16 cellular contexts compared by ENCODE assay signal in the genomic region with DNA sequence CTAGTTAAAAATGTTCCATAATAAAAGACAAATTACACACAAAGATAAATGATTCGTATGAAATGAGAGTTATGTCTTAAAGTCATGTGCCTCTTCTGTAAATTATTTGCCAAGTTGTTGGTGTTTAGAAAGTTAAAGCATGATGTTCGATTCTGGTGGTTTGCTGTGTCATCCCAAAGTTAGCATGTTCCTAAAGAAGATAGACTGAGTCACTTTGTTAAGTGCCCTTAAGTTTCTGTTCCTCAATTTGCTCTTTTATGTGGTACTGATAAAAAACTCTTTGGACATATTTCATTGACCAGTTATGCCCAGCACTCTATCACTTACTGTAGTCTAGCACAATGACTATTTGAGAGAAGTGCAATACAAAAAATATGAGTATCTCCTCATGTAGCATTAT.
A peak's percentile ranks its signal among the peaks of the same experiment; 100 is the strongest.
DNase-seq lines count a peak whose midpoint lies in the region; ATAC-seq, FAIRE-seq and TF ChIP-seq lines count a peak whose summit lies in the region.
"Had no signal": no experiment of that assay in that cellular context is flagged by ENCODE, and none has a peak within 500 bp of the region (broad histone marks: within the 10 kb centered on the region; RNA-seq: fewer than 3 reads in every experiment).

No MANE protein-coding gene starts in this region.

- no peak for TF ChIP-seq POLR2A in HepG2 (IDR thresholded peaks at IDR 0.05; ENCODE audit: insufficient read depth in 1 of 2, low read depth in 2 of 2, low read length in 2 of 2)

- DNase-seq in MM.1S (peak; percentile 19), smooth muscle cell (lab: John Stamatoyannopoulos, UW; ENCODE audit: unreplicated experiment) (no peak), HepG2 (ENCODE audit: low spot score) (no peak), T-cell (no peak)
- DNase-seq in effector memory CD8-positive, alpha-beta T cell, result no peak
- DNase-seq: activated B cell treated with CpG ODN at 0.5 μM for 24 hours; activated CD8-positive, alpha-beta memory T cell treated with anti-CD3 and anti-CD28 coated beads, Interleukin-2, amount 50 U/mL, for 48 hours; activated naive CD8-positive, alpha-beta T cell treated with anti-CD3 and anti-CD28 coated beads, Interleukin-2, amount 50 U/mL, for 24 hours; C1 segment of cervical spinal cord; erythroblast; NCI-H82; SK-N-SH; substantia nigra had no signal

- H3K4me3 Mint-ChIP-seq in effector memory CD8-positive, alpha-beta T cell, result no peak overlapping the region
- H3K4me3 Mint-ChIP-seq in T-cell, result no peak overlapping the region
- H3K4me3 Mint-ChIP-seq: activated B cell treated with CpG ODN at 0.5 μM for 24 hours; activated naive CD8-positive, alpha-beta T cell treated with anti-CD3 and anti-CD28 coated beads, Interleukin-2, amount 50 U/mL, for 24 hours had no signal

- H3K4me1 ChIP-seq in MM.1S (ENCODE audit: low read length) (0 out of 2 replicates have a peak, but pooled peaks cover 4% of the 10 kb centered on the region), smooth muscle cell (ENCODE audit: low read depth) (no peaks in the 10 kb centered on the region), HepG2 (ENCODE audit: insufficient read depth, low read length) (peaks cover 13% of the 10 kb centered on the region)

- POLR2A ChIA-PET in HepG2 (lab: Yijun Ruan, JAX) (no interaction called here), T-cell (lab: Charles Lee) (no interaction called here)

- no peaks in the 10 kb centered on the region for H3K27me3 Mint-ChIP-seq in effector memory CD8-positive, alpha-beta T cell
- H3K27me3 Mint-ChIP-seq in T-cell, result no peaks in the 10 kb centered on the region
- H3K27me3 Mint-ChIP-seq: activated B cell treated with CpG ODN at 0.5 μM for 24 hours had no signal

- FAIRE-seq in HepG2 (lab: Jason Lieb, UNC), result no peak

- no peaks in the 10 kb centered on the region for H3K4me1 Mint-ChIP-seq in effector memory CD8-positive, alpha-beta T cell (ENCODE audit: low read depth in 2 of 2)
- no peaks in the 10 kb centered on the region for H3K4me1 Mint-ChIP-seq in T-cell

- ATAC-seq in GM19351 (IDR thresholded peaks at IDR 0.05; ENCODE audit: unreplicated experiment), result peak; percentile 77
- peak; percentile 76 for ATAC-seq in HG02885 (IDR thresholded peaks at IDR 0.05; ENCODE audit: poor library complexity, unreplicated experiment)
- no peak for ATAC-seq in effector memory CD8-positive, alpha-beta T cell (replicated peaks)
- ATAC-seq in HepG2, result no peak
- ATAC-seq in T-cell (replicated peaks in 1 of 4), result no peak
- ATAC-seq: activated naive CD8-positive, alpha-beta T cell treated with anti-CD3 and anti-CD28 coated beads, Interleukin-2, amount 50 U/mL, for 24 hours had no signal

- 64% methylated on average over 2 of the region's 2 CpGs for WGBS in smooth muscle cell (ENCODE audit: low lambda C conversion rate)
- 4% methylated on average over 2 of the region's 2 CpGs for WGBS in HepG2 (ENCODE audit: low lambda C conversion rate)

- H3K27me3 ChIP-seq in MM.1S (replicated peaks; ENCODE audit: insufficient read depth, low read length) (no peaks in the 10 kb centered on the region), smooth muscle cell (ENCODE audit: low read depth) (no peaks in the 10 kb centered on the region), HepG2 (ENCODE audit: control insufficient read depth in 1 of 2, insufficient read depth in 2 of 2, low read length in 2 of 2) (no peaks in the 10 kb centered on the region)

- peaks cover 18 to 20% of the 10 kb centered on the region in 2 donors for H3K9me3 Mint-ChIP-seq in effector memory CD8-positive, alpha-beta T cell
- H3K9me3 Mint-ChIP-seq in T-cell, result peaks cover 13 to 29% (median 16%) of the 10 kb centered on the region in 3 donors

- TF ChIP-seq EP300 in HepG2 (IDR thresholded peaks at IDR 0.05; ENCODE audit: low read depth in 2 of 2, low read length in 2 of 2) (no peak), HepG2 (CRISPR knock-in tag; IDR thresholded peaks at IDR 0.05; ENCODE audit: borderline replicate concordance) (no peak)

- H4K20me1 ChIP-seq in MM.1S (ENCODE audit: insufficient read depth, low read length), result no peaks in the 10 kb centered on the region
- H4K20me1 ChIP-seq in smooth muscle cell (ENCODE audit: low read depth), result no peaks in the 10 kb centered on the region
- no peaks in the 10 kb centered on the region for H4K20me1 ChIP-seq in HepG2 (ENCODE audit: insufficient read depth, low read length)

- in situ Hi-C loops in HepG2 (cut with HindIII; ENCODE audit: extremely low pct_ligation_motif_present, low pct_unique_long_range_greater_than_20kb), result no loop called here

- H3F3A ChIP-seq in MM.1S (ENCODE audit: insufficient read depth, low read length) (no peaks in the 10 kb centered on the region), smooth muscle cell (ENCODE audit: low read depth) (peaks cover 8% of the 10 kb centered on the region)

- CTCF ChIA-PET in HepG2 (lab: Yijun Ruan, JAX; ENCODE audit: low intra/inter-chr PET ratio, low total read pairs) (no interaction called here), T-cell (lab: Charles Lee) (no interaction called here)

- no peaks in the 10 kb centered on the region for H3K9me2 ChIP-seq in MM.1S (replicated peaks; ENCODE audit: insufficient read depth, low read length)
- H3K9me2 ChIP-seq: SK-N-SH had no signal

- H3K79me2 ChIP-seq in MM.1S (ENCODE audit: low read length) (no peaks in the 10 kb centered on the region), smooth muscle cell (ENCODE audit: low read depth) (no peaks in the 10 kb centered on the region), HepG2 (ENCODE audit: insufficient read depth, low read length) (no peaks in the 10 kb centered on the region)

- H3K9me3 ChIP-seq in MM.1S (replicated peaks; ENCODE audit: insufficient read depth, low read length) (no peaks in the 10 kb centered on the region), smooth muscle cell (replicated peaks; ENCODE audit: low read depth) (no peaks in the 10 kb centered on the region), HepG2 (ENCODE audit: low read length) (no peaks in the 10 kb centered on the region)
- H3K9me3 ChIP-seq: SK-N-SH had no signal

- H3K27ac ChIP-seq in MM.1S (ENCODE audit: low read length) (no peak overlapping the region), smooth muscle cell (ENCODE audit: low read depth) (peak overlapping the region; percentile 64), HepG2 (ENCODE audit: extremely low read length, insufficient read depth, low read length) (no peak overlapping the region)
- H3K27ac ChIP-seq: skin epidermis had no signal

- no peak for TF ChIP-seq RAD21 in HepG2 (CRISPR knock-in tag; IDR thresholded peaks at IDR 0.05)

- intact Hi-C loops in HepG2 (cut with micrococcal nuclease; ENCODE audit: unreplicated experiment), result no loop called here

- TF ChIP-seq CTCF in MM.1S (IDR thresholded peaks at IDR 0.05; ENCODE audit: low read length), result no peak
- TF ChIP-seq CTCF in smooth muscle cell (IDR thresholded peaks at IDR 0.05; ENCODE audit: borderline replicate concordance, insufficient read depth, poor library complexity, severe bottlenecking), result no peak
- TF ChIP-seq CTCF in HepG2 (CRISPR knock-in tag; IDR thresholded peaks at IDR 0.05), result no peak

- H3K4me2 ChIP-seq in MM.1S (ENCODE audit: low read depth, low read length) (0 out of 2 replicates have a peak overlapping the region, but pooled peaks have one; percentile 4), smooth muscle cell (peak overlapping the region; percentile 8), HepG2 (ENCODE audit: low read depth, low read length) (no peak overlapping the region)
- H3K4me2 ChIP-seq: SK-N-SH had no signal

- no peaks in the 10 kb centered on the region for H3K36me3 Mint-ChIP-seq in effector memory CD8-positive, alpha-beta T cell (ENCODE audit: insufficient read depth)
- H3K36me3 Mint-ChIP-seq in T-cell, result no peaks in the 10 kb centered on the region

- no peak overlapping the region for H3K27ac Mint-ChIP-seq in effector memory CD8-positive, alpha-beta T cell
- H3K27ac Mint-ChIP-seq in T-cell, result no peak overlapping the region
- H3K27ac Mint-ChIP-seq: activated B cell treated with CpG ODN at 0.5 μM for 24 hours; activated naive CD8-positive, alpha-beta T cell treated with anti-CD3 and anti-CD28 coated beads, Interleukin-2, amount 50 U/mL, for 24 hours had no signal

- H3K9ac ChIP-seq in MM.1S (ENCODE audit: low read length) (no peak overlapping the region), smooth muscle cell (ENCODE audit: low read depth) (no peak overlapping the region), HepG2 (ENCODE audit: insufficient read depth, low read depth, low read length) (no peak overlapping the region)
- H3K9ac ChIP-seq: SK-N-SH had no signal

- H3K4me3 ChIP-seq in MM.1S (ENCODE audit: low read length), result no peak overlapping the region
- no peak overlapping the region for H3K4me3 ChIP-seq in smooth muscle cell
- no peak overlapping the region for H3K4me3 ChIP-seq in HepG2 (replicated peaks in 1 of 3; ENCODE audit: insufficient read depth in 1 of 3, low read depth in 2 of 3, low read length in 3 of 3)
- H3K4me3 ChIP-seq: skin epidermis had no signal

- H2AFZ ChIP-seq in MM.1S (ENCODE audit: low read length) (no peak overlapping the region), smooth muscle cell (ENCODE audit: low read depth) (no peak overlapping the region), HepG2 (ENCODE audit: low read length) (no peak overlapping the region)

- H3K36me3 ChIP-seq in MM.1S (replicated peaks; ENCODE audit: insufficient read depth, low read length), result no peaks in the 10 kb centered on the region
- H3K36me3 ChIP-seq in smooth muscle cell (ENCODE audit: low read depth), result no peaks in the 10 kb centered on the region
- no peaks in the 10 kb centered on the region for H3K36me3 ChIP-seq in HepG2 (replicated peaks in 1 of 2; ENCODE audit: control insufficient read depth in 1 of 2, insufficient read depth in 2 of 2, low read length in 2 of 2)

- BruUV-seq in HepG2 (replicated peaks; lab: Mats Ljungman, UMichigan), result no TSS peak

TF ChIP-seq in HepG2, 621 proteins besides CTCF, POLR2A, EP300 and RAD21:
- no peak for TF ChIP-seq ZNF839 (CRISPR knock-in tag; IDR thresholded peaks at IDR 0.05; ENCODE audit: borderline replicate concordance)
TF ChIP-seq in HepG2: peak in this region for 0.

Comparison
In these comparisons a context has a peak if more than half of its experiments do, and no peak if none do; other contexts are left out.
1. ATAC-seq: peak in GM19351 (single experiment) and HG02885 (single experiment); none in effector memory CD8-positive, alpha-beta T cell (single experiment), HepG2 (single experiment) and T-cell (0 of 4).